ENCODE assay signal across 8 cellular contexts in genomic region chr4:82851902-82852750, GRCh38. TPM values are rescaled to one million over a fixed set of nuclear protein-coding genes. Genes with fewer than 3 reads are reported as not detected.
DNase-seq lines count a peak whose midpoint lies in the region; ATAC-seq and TF ChIP-seq lines count a peak whose summit lies in the region.

No MANE protein-coding gene starts in this region.

- no peaks in the 10 kb centered on the region for H3K9me3 Mint-ChIP-seq in mesothelial cell of epicardium

- no peaks in the 10 kb centered on the region for H3K9me3 ChIP-seq in body of pancreas

- H3K27ac Mint-ChIP-seq in mesothelial cell of epicardium: no peak overlapping the region

- no peak overlapping the region for H3K4me3 Mint-ChIP-seq in mesothelial cell of epicardium

- TF ChIP-seq POLR2A in body of pancreas (IDR thresholded peaks at IDR 0.05): no peak

- H3K4me3 ChIP-seq in body of pancreas: no peak overlapping the region

- peaks cover 15 to 69% of the 10 kb centered on the region in 2 donors for H3K36me3 ChIP-seq in body of pancreas (replicated peaks in 1 of 2; ENCODE audit: insufficient read depth in 1 of 2, low read depth in 2 of 2)

- DNase-seq in NCI-H2227 (lab: John Stamatoyannopoulos, UW; ENCODE audit: unreplicated experiment) (peak; percentile 15), NCI-H2227 treated with DMSO at 0.1 percent for 48 hours (lab: John Stamatoyannopoulos, UW) (no peak), body of pancreas (no peak), mesothelial cell of epicardium (ENCODE audit: low spot score in 2 of 2, unreplicated experiment in 2 of 2) (no peak), activated gamma-delta T cell treated with Interleukin-2 at 50 U/mL for 16 hours (no peak)

- intact Hi-C loops in body of pancreas (cut with DNase I): no loop called here

- peaks cover 5% of the 10 kb centered on the region for H3K4me1 ChIP-seq in body of pancreas

- TF ChIP-seq CTCF in LNCAP (IDR thresholded peaks at IDR 0.05) (peak; percentile 56), body of pancreas (IDR thresholded peaks at IDR 0.05) (peak in 5 of 7 experiments; percentile 27 to 46 (median 44)), mesothelial cell of epicardium (IDR thresholded peaks at IDR 0.05; ENCODE audit: unreplicated experiment) (peak; percentile 16)

- peak; percentile 45 for ATAC-seq in body of pancreas
- ATAC-seq in GM18868 (IDR thresholded peaks at IDR 0.05; ENCODE audit: unreplicated experiment): no peak
- no peak for ATAC-seq in GM21515 (IDR thresholded peaks at IDR 0.05; ENCODE audit: unreplicated experiment)

- H3K27ac ChIP-seq in body of pancreas: no peak overlapping the region

- WGBS in body of pancreas, 2 donors: 77 to 88% methylated on average over 1 of the region's 1 CpG

- no peaks in the 10 kb centered on the region for H3K27me3 ChIP-seq in body of pancreas

- H3K4me1 Mint-ChIP-seq in mesothelial cell of epicardium: no peaks in the 10 kb centered on the region

- no peaks in the 10 kb centered on the region for H3K27me3 Mint-ChIP-seq in mesothelial cell of epicardium (ENCODE audit: low read depth)

- peaks cover 51% of the 10 kb centered on the region for H3K36me3 Mint-ChIP-seq in mesothelial cell of epicardium

RNA-seq across cellular contexts. Expression of gene SEC31A, which starts 38.8 kb away (rescaled TPM):
- total RNA-seq in body of pancreas: 100 to 1,000 TPM; 215 to 245 TPM
- 284 to 308 TPM (median 303 TPM) in 3 replicates for total RNA-seq in mesothelial cell of epicardium

RNA-seq across cellular contexts. Expression of gene THAP9, which starts 48.4 kb away (rescaled TPM):
- total RNA-seq in body of pancreas (1 to 10 TPM in 1 of 2 donors, under 1 TPM in 1; 0.33 to 3.9 TPM), mesothelial cell of epicardium (7.6 to 8.8 TPM (median 8.3 TPM) in 3 replicates)

RNA-seq across cellular contexts. Expression of gene SCD5, which starts 53.5 kb away (rescaled TPM):
- total RNA-seq in body of pancreas (10 to 100 TPM; 51.4 TPM), mesothelial cell of epicardium (25.7 to 27.2 TPM (median 26.1 TPM) in 3 replicates)
